ENCODE assay signal across 12 cellular contexts in genomic region chr9:137268538-137269201, GRCh38. TPM values are rescaled to one million over a fixed set of nuclear protein-coding genes. Genes with fewer than 3 reads are reported as not detected.
DNase-seq lines count a peak whose midpoint lies in the region; ATAC-seq, FAIRE-seq and TF ChIP-seq lines count a peak whose summit lies in the region.
"Had no signal": no experiment of that assay in that cellular context is flagged by ENCODE, and none has a peak within 500 bp of the region (broad histone marks: within the 10 kb centered on the region; RNA-seq: fewer than 3 reads in every experiment).

No MANE protein-coding gene starts in this region.

- peak overlapping the region; percentile 47 for H3K27ac ChIP-seq in ACC112 (ENCODE audit: low read depth, low read length)
- H3K27ac ChIP-seq: epithelial cell of prostate had no signal

- DNase-seq in dermis blood vessel endothelial cell (peak; percentile 72), nephron progenitor cell (no peak), hepatic stellate cell (ENCODE audit: low spot score) (no peak), D721Med (ENCODE audit: insufficient read length, low spot score) (no peak), NCI-H1417 treated with DMSO at 0.1 percent for 48 hours (lab: John Stamatoyannopoulos, UW) (no peak)
- no peak for DNase-seq in activated naive CD4-positive, alpha-beta T cell treated with anti-CD3 and anti-CD28 coated beads, Interleukin-2, amount 50 U/mL, for 72 hours (ENCODE audit: low spot score in 2 of 2)
- DNase-seq: activated CD4-positive, alpha-beta T cell treated with anti-CD3 and anti-CD28 coated beads for 48 hours had no signal

- H3K9me3 Mint-ChIP-seq in IgD-negative memory B cell: no peaks in the 10 kb centered on the region
- no peaks in the 10 kb centered on the region for H3K9me3 Mint-ChIP-seq in nephron progenitor cell
- H3K9me3 Mint-ChIP-seq in activated naive CD4-positive, alpha-beta T cell treated with anti-CD3 and anti-CD28 coated beads, Interleukin-2, amount 50 U/mL, for 72 hours: no peaks in the 10 kb centered on the region
- H3K9me3 Mint-ChIP-seq: activated naive CD4-positive, alpha-beta T cell treated with anti-CD3 and anti-CD28 coated beads, Interleukin-2, amount 50 U/mL, for 24 hours had no signal

- no peak for TF ChIP-seq CTCF in nephron progenitor cell (IDR thresholded peaks at IDR 0.05)
- no peak for TF ChIP-seq CTCF in D721Med (IDR thresholded peaks at IDR 0.05; ENCODE audit: insufficient read depth, missing control alignments)

- peaks cover 5% of the 10 kb centered on the region for H3K79me2 ChIP-seq in ACC112 (ENCODE audit: control insufficient read depth, insufficient read depth, low read length, unreplicated experiment)

- no peaks in the 10 kb centered on the region for H3K27me3 ChIP-seq in ACC112 (ENCODE audit: insufficient read depth, low read length)

- H3K4me3 Mint-ChIP-seq in IgD-negative memory B cell: peak overlapping the region; percentile 91 to 96 (median 94)
- no peak overlapping the region for H3K4me3 Mint-ChIP-seq in nephron progenitor cell
- H3K4me3 Mint-ChIP-seq: activated naive CD4-positive, alpha-beta T cell treated with anti-CD3 and anti-CD28 coated beads, Interleukin-2, amount 50 U/mL, for 24 hours had no signal

- ATAC-seq in activated naive CD4-positive, alpha-beta T cell treated with anti-CD3 and anti-CD28 coated beads, Interleukin-2, amount 50 U/mL, for 72 hours: no peak

- H3K27ac Mint-ChIP-seq in IgD-negative memory B cell (peak overlapping the region; percentile 31 to 93 (median 88)), nephron progenitor cell (peak overlapping the region; percentile 85)
- H3K27ac Mint-ChIP-seq in activated naive CD4-positive, alpha-beta T cell treated with anti-CD3 and anti-CD28 coated beads, Interleukin-2, amount 50 U/mL, for 72 hours: peak overlapping the region in 1 of 2 donors; percentile 1
- H3K27ac Mint-ChIP-seq: activated naive CD4-positive, alpha-beta T cell treated with anti-CD3 and anti-CD28 coated beads, Interleukin-2, amount 50 U/mL, for 24 hours had no signal

- peaks cover 23 to 32% (median 27%) of the 10 kb centered on the region in 3 donors for H3K4me1 Mint-ChIP-seq in IgD-negative memory B cell
- peaks cover 7% of the 10 kb centered on the region for H3K4me1 Mint-ChIP-seq in nephron progenitor cell

- H3K36me3 ChIP-seq in ACC112 (ENCODE audit: insufficient read depth, low read length): peaks cover 19% of the 10 kb centered on the region; the same call in 1 of the 2 replicates

- H2AFZ ChIP-seq in ACC112 (ENCODE audit: low read length, unreplicated experiment): no peak overlapping the region

- H3K27me3 Mint-ChIP-seq in IgD-negative memory B cell (no peaks in the 10 kb centered on the region), nephron progenitor cell (ENCODE audit: low read depth, poor library complexity) (no peaks in the 10 kb centered on the region)
- H3K27me3 Mint-ChIP-seq: activated naive CD4-positive, alpha-beta T cell treated with anti-CD3 and anti-CD28 coated beads, Interleukin-2, amount 50 U/mL, for 24 hours had no signal

- H3K4me1 ChIP-seq in ACC112 (ENCODE audit: control insufficient read depth, insufficient read depth, low read length, unreplicated experiment): peaks cover 15% of the 10 kb centered on the region

- no peak for FAIRE-seq in D721Med (lab: Jason Lieb, UNC)
- FAIRE-seq: keratinocyte had no signal

- peaks cover 6% of the 10 kb centered on the region for H3K36me3 Mint-ChIP-seq in IgD-negative memory B cell
- H3K36me3 Mint-ChIP-seq in nephron progenitor cell (ENCODE audit: low read depth): peaks cover 26% of the 10 kb centered on the region
- H3K36me3 Mint-ChIP-seq in activated naive CD4-positive, alpha-beta T cell treated with anti-CD3 and anti-CD28 coated beads, Interleukin-2, amount 50 U/mL, for 72 hours: peaks cover 0 to 14% of the 10 kb centered on the region in 2 donors

- H3K4me3 ChIP-seq in ACC112 (ENCODE audit: low read depth, low read length): no peak overlapping the region

RNA-seq across cellular contexts. Expression of gene TOR4A, which starts 8.9 kb away (rescaled TPM):
- polyA plus RNA-seq in IgD-negative memory B cell: 8.9 TPM
- total RNA-seq in dermis blood vessel endothelial cell: 29.8 and 46.0 TPM in 2 replicates
- 1 to 10 TPM; 2.6 to 8.8 TPM for total RNA-seq in activated naive CD4-positive, alpha-beta T cell treated with anti-CD3 and anti-CD28 coated beads, Interleukin-2, amount 50 U/mL, for 72 hours

RNA-seq across cellular contexts. Expression of gene NELFB, which starts 13.5 kb away (rescaled TPM):
- polyA plus RNA-seq in IgD-negative memory B cell: 34.2 TPM
- total RNA-seq in dermis blood vessel endothelial cell: 55.3 and 83.7 TPM in 2 replicates
- 10 to 100 TPM; 57.6 to 58.4 TPM for total RNA-seq in activated naive CD4-positive, alpha-beta T cell treated with anti-CD3 and anti-CD28 coated beads, Interleukin-2, amount 50 U/mL, for 72 hours

RNA-seq across cellular contexts. Expression of gene STPG3, which starts 17.6 kb away (rescaled TPM):
- not detected for polyA plus RNA-seq in IgD-negative memory B cell
- 0.34 TPM in 1 of 2 replicates, not detected in the other for total RNA-seq in dermis blood vessel endothelial cell
- total RNA-seq in activated naive CD4-positive, alpha-beta T cell treated with anti-CD3 and anti-CD28 coated beads, Interleukin-2, amount 50 U/mL, for 72 hours: not detected
- polyA plus RNA-seq: keratinocyte had no signal

RNA-seq across cellular contexts. Expression of gene TUBB4B, which starts 27.6 kb away (rescaled TPM):
- polyA plus RNA-seq in IgD-negative memory B cell: 88.4 TPM
- total RNA-seq in dermis blood vessel endothelial cell: 128 and 305 TPM in 2 replicates
- total RNA-seq in activated naive CD4-positive, alpha-beta T cell treated with anti-CD3 and anti-CD28 coated beads, Interleukin-2, amount 50 U/mL, for 72 hours: 100 to 1,000 TPM; 277 to 307 TPM

RNA-seq across cellular contexts. Expression of gene NRARP, which starts 33.4 kb away (rescaled TPM):
- not detected for polyA plus RNA-seq in IgD-negative memory B cell
- total RNA-seq in dermis blood vessel endothelial cell: 64.3 and 82.2 TPM in 2 replicates
- 1 to 10 TPM in 1 of 2 donors, under 1 TPM in 1; 0.61 to 3.1 TPM for total RNA-seq in activated naive CD4-positive, alpha-beta T cell treated with anti-CD3 and anti-CD28 coated beads, Interleukin-2, amount 50 U/mL, for 72 hours
